In genomic region chr1:160096491-160097116, GRCh38 we compare ENCODE assay signal across 8 cellular contexts. TPM values are rescaled to one million over a fixed set of nuclear protein-coding genes. Genes with fewer than 3 reads are reported as not detected.
A peak's percentile ranks its signal among the peaks of the same experiment; 100 is the strongest.
DNase-seq lines count a peak whose midpoint lies in the region; ATAC-seq and TF ChIP-seq lines count a peak whose summit lies in the region.

No MANE protein-coding gene starts in this region.

- no peak overlapping the region for H3K27ac ChIP-seq in smooth muscle cell (ENCODE audit: low read depth)

- POLR2A ChIA-PET in MCF 10A (lab: Yijun Ruan, JAX), result interaction anchor here (0.5 to 6.3 kb wide), 24 partner anchors 9 to 925 kb away, joined by 3 to 70 read pairs (median 6); partner anchors contain the start of genes DCAF8, F11R, PEA15 and PEX19

- CTCF ChIA-PET in MCF 10A (lab: Yijun Ruan, JAX), result interaction anchor here (0.6 to 37.7 kb wide), 22 partner anchors 9 to 935 kb away, joined by 3 to 1546 read pairs (median 4); partner anchors contain the start of genes KCNJ10 and KCNJ9

- peaks cover 9% of the 10 kb centered on the region for H3K4me1 ChIP-seq in smooth muscle cell (ENCODE audit: low read depth)

- no peaks in the 10 kb centered on the region for H3K9me3 ChIP-seq in smooth muscle cell (replicated peaks; ENCODE audit: low read depth)

- H3K9me3 Mint-ChIP-seq in HFFc6 (no peaks in the 10 kb centered on the region), MCF 10A (ENCODE audit: unreplicated experiment) (no peaks in the 10 kb centered on the region)

- no peaks in the 10 kb centered on the region for H3K79me2 ChIP-seq in smooth muscle cell (ENCODE audit: low read depth)

- intact Hi-C loops in MCF 10A (cut with micrococcal nuclease), result loop anchor here (5.0 kb wide), 1 partner anchor 511 kb away; no protein-coding TSS in a partner anchor

- H3K36me3 ChIP-seq in smooth muscle cell (ENCODE audit: low read depth), result no peaks in the 10 kb centered on the region

- H3K4me2 ChIP-seq in smooth muscle cell, result no peak overlapping the region

- no peak overlapping the region for H3K9ac ChIP-seq in smooth muscle cell (ENCODE audit: low read depth)

- TF ChIP-seq CTCF in HFFc6 (IDR thresholded peaks at IDR 0.05), result no peak
- TF ChIP-seq CTCF in MCF 10A (IDR thresholded peaks at IDR 0.05; ENCODE audit: unreplicated experiment), result no peak
- TF ChIP-seq CTCF in smooth muscle cell (IDR thresholded peaks at IDR 0.05; ENCODE audit: borderline replicate concordance, insufficient read depth, poor library complexity, severe bottlenecking), result no peak

- H2AFZ ChIP-seq in smooth muscle cell (ENCODE audit: low read depth), result no peak overlapping the region

- BruUV-seq in MCF 10A (replicated peaks; lab: Mats Ljungman, UMichigan), result no TSS peak

- peaks cover 1% of the 10 kb centered on the region for H3F3A ChIP-seq in smooth muscle cell (ENCODE audit: low read depth)

- no peak overlapping the region for H3K4me3 ChIP-seq in smooth muscle cell

- DNase-seq in AG08396 (ENCODE audit: low spot score), result peak; percentile 38
- peak; percentile 67 for DNase-seq in HFFc6
- DNase-seq in MCF 10A (ENCODE audit: unreplicated experiment), result peak; percentile 94
- peak; percentile 43 for DNase-seq in medulla oblongata (ENCODE audit: extremely low spot score)
- no peak for DNase-seq in smooth muscle cell (lab: John Stamatoyannopoulos, UW; ENCODE audit: unreplicated experiment)
- no peak for DNase-seq in NCI-H510A (lab: John Stamatoyannopoulos, UW)

- 70% methylated on average over 4 of the region's 4 CpGs for WGBS in smooth muscle cell (ENCODE audit: low lambda C conversion rate)

- H3K4me1 Mint-ChIP-seq in HFFc6 (ENCODE audit: low read depth) (peaks cover 31% of the 10 kb centered on the region), MCF 10A (ENCODE audit: insufficient read depth, unreplicated experiment) (peaks cover 36% of the 10 kb centered on the region)

- no peak for ATAC-seq in HG03378 (IDR thresholded peaks at IDR 0.05; ENCODE audit: unreplicated experiment)
- no peak for ATAC-seq in HG03025 (IDR thresholded peaks at IDR 0.05; ENCODE audit: low FRiP score, unreplicated experiment)

- H3K4me3 Mint-ChIP-seq in HFFc6 (no peak overlapping the region; the same call in none of the 2 replicates), MCF 10A (ENCODE audit: unreplicated experiment) (peak overlapping the region; percentile 81)

- H3K27me3 ChIP-seq in smooth muscle cell (ENCODE audit: low read depth), result no peaks in the 10 kb centered on the region

- H3K27ac Mint-ChIP-seq in HFFc6, result no peak overlapping the region
- peak overlapping the region; percentile 91 for H3K27ac Mint-ChIP-seq in MCF 10A (ENCODE audit: low read depth, unreplicated experiment)

- no peaks in the 10 kb centered on the region for H4K20me1 ChIP-seq in smooth muscle cell (ENCODE audit: low read depth)

- no peaks in the 10 kb centered on the region for H3K36me3 Mint-ChIP-seq in HFFc6 (ENCODE audit: low read depth)
- H3K36me3 Mint-ChIP-seq in MCF 10A (ENCODE audit: insufficient read depth, unreplicated experiment), result peaks cover 11% of the 10 kb centered on the region

- H3K27me3 Mint-ChIP-seq in HFFc6 (ENCODE audit: insufficient read depth), result peaks cover 6% of the 10 kb centered on the region
- no peaks in the 10 kb centered on the region for H3K27me3 Mint-ChIP-seq in MCF 10A (ENCODE audit: insufficient read depth, unreplicated experiment)

RNA-seq across cellular contexts. Expression of gene IGSF8, which starts 1.8 kb away (rescaled TPM):
- total RNA-seq in HFFc6 (2021; fragmentation: NEBNext Ultra II Directional; extraction: Animal tissue kit (Norgen Biotek cat#: 25700)), result 10 to 100 TPM in 5 of 6 experiments, 1 to 10 TPM in 1; 9.6 to 12.9 (median 11.2) TPM
- total RNA-seq in MCF 10A (2022), result 13.8 and 19.7 TPM in 2 replicates
- 17.3 and 20.8 TPM in 2 replicates for total RNA-seq in smooth muscle cell
- polyA plus RNA-seq in smooth muscle cell, result 30.2 and 35.5 TPM in 2 replicates

RNA-seq across cellular contexts. Expression of gene KCNJ9, which starts 15.3 kb away (rescaled TPM):
- total RNA-seq in HFFc6 (2021; fragmentation: NEBNext Ultra II Directional; extraction: Animal tissue kit (Norgen Biotek cat#: 25700)), result not detected
- total RNA-seq in MCF 10A (2022), result 0.07 TPM in 1 of 2 replicates, not detected in the other
- total RNA-seq in smooth muscle cell, result not detected in 2 replicates
- not detected in 2 replicates for polyA plus RNA-seq in smooth muscle cell

RNA-seq across cellular contexts. Expression of gene ATP1A2, which starts 19.0 kb away (rescaled TPM):
- under 1 TPM in 5 of 6 experiments, not detected in 1; 0.09 to 0.17 (median 0.14) TPM for total RNA-seq in HFFc6 (2021; fragmentation: NEBNext Ultra II Directional; extraction: Animal tissue kit (Norgen Biotek cat#: 25700))
- total RNA-seq in MCF 10A (2022) (0.07 TPM in 1 of 2 replicates, not detected in the other), smooth muscle cell (not detected in 2 replicates)
- 0.07 TPM in 1 of 2 replicates, not detected in the other for polyA plus RNA-seq in smooth muscle cell

RNA-seq across cellular contexts. Expression of gene KCNJ10, which starts 26.6 kb away (rescaled TPM):
- total RNA-seq in HFFc6 (2021; fragmentation: NEBNext Ultra II Directional; extraction: Animal tissue kit (Norgen Biotek cat#: 25700)), result not detected
- total RNA-seq in MCF 10A (2022) (not detected in 2 replicates), smooth muscle cell (not detected in 2 replicates)
- polyA plus RNA-seq in smooth muscle cell, result not detected in 2 replicates

RNA-seq across cellular contexts. Expression of gene ATP1A4, which starts 54.8 kb away (rescaled TPM):
- not detected for total RNA-seq in HFFc6 (2021; fragmentation: NEBNext Ultra II Directional; extraction: Animal tissue kit (Norgen Biotek cat#: 25700))
- total RNA-seq in MCF 10A (2022) (not detected in 2 replicates), smooth muscle cell (not detected in 2 replicates)
- polyA plus RNA-seq in smooth muscle cell, result not detected in 2 replicates

Comparison
In these comparisons a context has a peak if more than half of its experiments do, and no peak if none do; other contexts are left out.
1. DNase-seq: peak in AG08396 (single experiment), HFFc6 (single experiment), MCF 10A (single experiment) and medulla oblongata (single experiment); none in smooth muscle cell (single experiment) and NCI-H510A (single experiment).